20 cellular contexts compared by ENCODE assay signal in the genomic region with DNA sequence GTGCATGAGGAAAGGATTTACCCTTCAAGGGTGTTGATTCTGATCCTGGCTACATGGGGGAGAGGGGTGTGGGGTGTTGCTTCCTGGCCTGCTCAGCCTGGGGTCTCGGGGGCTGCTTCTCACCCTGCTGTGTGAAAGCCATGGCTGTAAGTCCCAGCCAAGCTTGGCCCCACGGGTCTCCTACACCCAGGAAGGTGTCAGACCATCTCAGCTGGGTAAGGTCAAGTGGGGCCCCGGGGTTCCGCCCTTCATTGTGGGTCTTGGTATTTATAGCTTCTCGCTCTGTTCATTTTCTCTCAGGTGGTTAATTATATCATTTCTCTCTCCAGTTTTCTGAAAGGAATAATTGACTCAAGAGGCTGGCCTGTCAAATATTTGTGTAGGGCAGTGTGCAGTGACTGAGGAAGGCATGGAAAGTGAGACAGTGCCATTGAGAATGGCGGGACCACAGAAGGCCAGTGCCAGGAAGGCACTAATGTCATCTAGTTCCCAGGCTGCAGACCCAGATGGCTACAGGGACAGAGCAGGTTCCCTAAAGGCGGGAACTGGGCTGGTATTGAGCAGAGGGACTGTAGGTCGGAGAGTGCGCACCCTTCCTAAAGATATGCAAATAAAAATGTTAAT.
DNase-seq lines count a peak whose midpoint lies in the region; ATAC-seq, FAIRE-seq and TF ChIP-seq lines count a peak whose summit lies in the region.
"Had no signal": no experiment of that assay in that cellular context is flagged by ENCODE, and none has a peak within 500 bp of the region (broad histone marks: within the 10 kb centered on the region; RNA-seq: fewer than 3 reads in every experiment).

No MANE protein-coding gene starts in this region.

- H3K4me3 Mint-ChIP-seq in HFFc6 (peak overlapping the region; percentile 17), astrocyte (ENCODE audit: unreplicated experiment) (no peak overlapping the region)
- H3K4me3 Mint-ChIP-seq: central memory CD8-positive, alpha-beta T cell; nephron progenitor cell had no signal

- no peaks in the 10 kb centered on the region for H3K27me3 ChIP-seq in astrocyte (ENCODE audit: insufficient read depth, low read length)
- H3K27me3 ChIP-seq in skeletal muscle satellite cell (ENCODE audit: control insufficient read depth, insufficient read depth, low read length) = no peaks in the 10 kb centered on the region
- peaks cover 21% of the 10 kb centered on the region for H3K27me3 ChIP-seq in lower lobe of right lung (ENCODE audit: low read depth)
- H3K27me3 ChIP-seq: hepatocyte had no signal

- H3K36me3 ChIP-seq in astrocyte (ENCODE audit: insufficient read depth, low read length) (no peaks in the 10 kb centered on the region), skeletal muscle satellite cell (ENCODE audit: insufficient read depth, low read length) (no peaks in the 10 kb centered on the region), lower lobe of right lung (no peaks in the 10 kb centered on the region)
- H3K36me3 ChIP-seq: suprapubic skin had no signal

- intact Hi-C loops in lower lobe of right lung (cut with DNase I) = no loop called here

- no peaks in the 10 kb centered on the region for H4K20me1 ChIP-seq in astrocyte (ENCODE audit: insufficient read depth, low read length)

- no peak for DNase-seq in HFFc6
- DNase-seq in NCI-H2029 treated with DMSO at 0.1 percent for 48 hours (lab: John Stamatoyannopoulos, UW) = peak; percentile 84
- no peak for DNase-seq in astrocyte (ENCODE audit: low read depth)
- no peak for DNase-seq in NK-92 treated with Interleukin-12 subunit alpha and Interleukin-12 subunit beta, amount 100 ng/mL, for 24 hours (lab: John Stamatoyannopoulos, UW)
- no peak for DNase-seq in lower lobe of right lung
- DNase-seq: activated CD4-positive, alpha-beta T cell treated with anti-CD3 and anti-CD28 coated beads for 4 hours; activated effector memory CD4-positive, alpha-beta T cell treated with anti-CD3 and anti-CD28 coated beads, Interleukin-2, amount 50 U/mL, for 16 hours; effector memory CD4-positive, alpha-beta T cell; NCI-H187 treated with DMSO at 0.1 percent for 48 hours; NCI-H524 treated with DMSO at 0.1 percent for 48 hours; nephron progenitor cell; small intestine had no signal

- peaks cover 48% of the 10 kb centered on the region for H3K4me1 Mint-ChIP-seq in HFFc6 (ENCODE audit: low read depth)
- peaks cover 17% of the 10 kb centered on the region for H3K4me1 Mint-ChIP-seq in astrocyte (ENCODE audit: low read depth, unreplicated experiment)
- H3K4me1 Mint-ChIP-seq: central memory CD8-positive, alpha-beta T cell had no signal

- H3K4me2 ChIP-seq in astrocyte (ENCODE audit: low read length) = peak overlapping the region; percentile 70
- peak overlapping the region; percentile 53 for H3K4me2 ChIP-seq in skeletal muscle satellite cell (ENCODE audit: low read length)
- H3K4me2 ChIP-seq: hepatocyte had no signal

- peak overlapping the region; percentile 36 for H2AFZ ChIP-seq in astrocyte (ENCODE audit: low read depth, low read length)
- H2AFZ ChIP-seq: hepatocyte had no signal

- H3K9ac ChIP-seq in astrocyte (ENCODE audit: low read length) = peak overlapping the region; percentile 68
- H3K9ac ChIP-seq in skeletal muscle satellite cell (ENCODE audit: low read depth, low read length) = peak overlapping the region; percentile 56

- H3K36me3 Mint-ChIP-seq in HFFc6 (ENCODE audit: low read depth) (peaks cover 10% of the 10 kb centered on the region), astrocyte (ENCODE audit: low read depth, unreplicated experiment) (peaks cover 3% of the 10 kb centered on the region)

- H3K9me3 Mint-ChIP-seq in HFFc6 (peaks cover 3% of the 10 kb centered on the region; the same call in 1 of the 2 replicates), astrocyte (ENCODE audit: unreplicated experiment) (peaks cover 3% of the 10 kb centered on the region)
- H3K9me3 Mint-ChIP-seq: central memory CD8-positive, alpha-beta T cell had no signal

- H3K9me3 ChIP-seq in astrocyte (ENCODE audit: insufficient read depth, low read depth, low read length) (no peaks in the 10 kb centered on the region), skeletal muscle satellite cell (replicated peaks; ENCODE audit: low read length) (no peaks in the 10 kb centered on the region), lower lobe of right lung (no peaks in the 10 kb centered on the region)
- H3K9me3 ChIP-seq: suprapubic skin had no signal

- peak overlapping the region; percentile 86 for H3K27ac Mint-ChIP-seq in HFFc6
- H3K27ac Mint-ChIP-seq in astrocyte (ENCODE audit: unreplicated experiment) = peak overlapping the region; percentile 73
- H3K27ac Mint-ChIP-seq: nephron progenitor cell, progenitor cell of endocrine pancreas had no signal

- peaks cover 2% of the 10 kb centered on the region; the same call in 1 of the 2 replicates for H3K27me3 Mint-ChIP-seq in HFFc6 (ENCODE audit: insufficient read depth)
- peaks cover 3% of the 10 kb centered on the region for H3K27me3 Mint-ChIP-seq in astrocyte (ENCODE audit: low read depth, unreplicated experiment)

- peak overlapping the region; percentile 94 for H3K27ac ChIP-seq in astrocyte (ENCODE audit: low read depth, low read length)
- no peak overlapping the region for H3K27ac ChIP-seq in lower lobe of right lung
- H3K27ac ChIP-seq: hepatocyte, suprapubic skin had no signal

- H3K79me2 ChIP-seq in astrocyte (ENCODE audit: insufficient read depth, low read length) = no peaks in the 10 kb centered on the region
- H3K79me2 ChIP-seq: hepatocyte had no signal

- ATAC-seq in GM18868 (IDR thresholded peaks at IDR 0.05; ENCODE audit: unreplicated experiment) (no peak), lower lobe of right lung (no peak)

- H3K4me1 ChIP-seq in astrocyte (ENCODE audit: insufficient read depth, low read length) (peaks cover 19% of the 10 kb centered on the region), skeletal muscle satellite cell (ENCODE audit: control insufficient read depth, insufficient read depth, low read length) (peaks cover 13% of the 10 kb centered on the region), lower lobe of right lung (no peaks in the 10 kb centered on the region)
- H3K4me1 ChIP-seq: suprapubic skin had no signal

- TF ChIP-seq CTCF in HFFc6 (IDR thresholded peaks at IDR 0.05) (no peak), astrocyte (IDR thresholded peaks at IDR 0.05; ENCODE audit: insufficient read depth, low read depth, low read length) (no peak), lower lobe of right lung (IDR thresholded peaks at IDR 0.05) (no peak)

- no peak overlapping the region for H3K4me3 ChIP-seq in astrocyte (ENCODE audit: insufficient read depth, low read depth, low read length)
- H3K4me3 ChIP-seq in skeletal muscle satellite cell (ENCODE audit: low read length) = no peak overlapping the region
- no peak overlapping the region for H3K4me3 ChIP-seq in lower lobe of right lung
- H3K4me3 ChIP-seq: hepatocyte, suprapubic skin had no signal

- no peak for FAIRE-seq in astrocyte (lab: Jason Lieb, UNC)
- FAIRE-seq: D721Med, islet of Langerhans, small intestine had no signal
